Comparison of ENCODE assay signal across 8 cellular contexts in the genomic region with DNA sequence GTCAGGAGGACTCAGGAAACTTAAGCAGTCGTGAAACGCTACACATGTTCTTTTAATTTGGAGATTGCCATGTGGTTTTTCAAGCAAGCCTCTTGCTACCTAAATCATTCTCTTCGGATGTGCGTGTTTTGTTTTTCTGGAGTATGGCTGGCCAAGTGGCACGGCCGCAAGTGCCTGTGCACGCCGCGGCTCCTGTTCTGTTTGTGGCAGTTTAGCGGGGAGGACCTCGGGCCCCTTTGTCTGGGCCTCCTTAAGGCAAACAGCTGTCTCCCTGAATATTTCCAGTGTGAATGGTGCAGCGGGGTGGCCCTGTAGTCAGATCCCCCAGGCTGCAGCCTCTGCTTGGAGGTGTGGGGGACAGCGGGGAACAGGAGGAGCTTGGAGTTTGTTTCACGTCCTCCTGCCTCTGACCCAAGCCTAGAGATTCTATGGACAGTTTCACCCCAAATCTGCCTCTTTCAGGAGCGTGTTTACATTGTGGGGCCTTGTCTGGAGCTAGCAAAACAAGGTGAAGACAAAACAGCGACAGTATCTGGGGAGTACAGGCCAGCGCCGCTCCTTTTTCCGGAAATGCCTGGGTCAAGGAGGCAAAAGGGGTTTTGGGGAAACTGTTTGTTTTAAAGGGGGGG. TPM values are rescaled to one million over a fixed set of nuclear protein-coding genes. Genes with fewer than 3 reads are reported as not detected.
DNase-seq lines count a peak whose midpoint lies in the region; ATAC-seq, FAIRE-seq and TF ChIP-seq lines count a peak whose summit lies in the region.

No MANE protein-coding gene starts in this region.

- BruUV-seq in K562 (replicated peaks; lab: Mats Ljungman, UMichigan) = TSS peak; percentile 68
- BruUV-seq in HepG2 (replicated peaks; lab: Mats Ljungman, UMichigan) = TSS peak; percentile 54

- H3K27me3 ChIP-seq in CD8-positive, alpha-beta memory T cell (ENCODE audit: insufficient read depth, low read length, poor library complexity, severe bottlenecking) = no peaks in the 10 kb centered on the region
- H3K27me3 ChIP-seq in KMS-11 (ENCODE audit: insufficient read depth, low read depth) (no peaks in the 10 kb centered on the region), K562 (ENCODE audit: control insufficient read depth in 2 of 2, insufficient read depth in 2 of 2, low read length in 2 of 2) (no peaks in the 10 kb centered on the region), HepG2 (ENCODE audit: control insufficient read depth in 1 of 2, insufficient read depth in 2 of 2, low read length in 2 of 2) (no peaks in the 10 kb centered on the region; a peak in 1 of 5 replicates)

- no peaks in the 10 kb centered on the region for H3K36me3 Mint-ChIP-seq in CD8-positive, alpha-beta memory T cell
- H3K36me3 Mint-ChIP-seq in type B pancreatic cell = no peaks in the 10 kb centered on the region

- in situ Hi-C loops in K562 (cut with MboI) = no loop called here
- in situ Hi-C loops in HepG2 (cut with HindIII; ENCODE audit: extremely low pct_ligation_motif_present, low pct_unique_long_range_greater_than_20kb) = no loop called here

- H4K20me1 ChIP-seq in KMS-11 (ENCODE audit: insufficient read depth) (no peaks in the 10 kb centered on the region), K562 (replicated peaks; ENCODE audit: control insufficient read depth, insufficient read depth, low read length) (peaks cover 10% of the 10 kb centered on the region), HepG2 (ENCODE audit: insufficient read depth, low read length) (peaks cover 32% of the 10 kb centered on the region)

- intact Hi-C loops in K562 (cut with micrococcal nuclease) = no loop called here
- intact Hi-C loops in HepG2 (cut with micrococcal nuclease; ENCODE audit: unreplicated experiment) = loop anchor here (2.0 kb wide), 2 partner anchors 15 kb away; no protein-coding TSS in a partner anchor

- peaks cover 8 to 20% (median 10%) of the 10 kb centered on the region in 3 donors for H3K4me1 Mint-ChIP-seq in CD8-positive, alpha-beta memory T cell
- H3K4me1 Mint-ChIP-seq in type B pancreatic cell (ENCODE audit: unreplicated experiment) = peaks cover 40% of the 10 kb centered on the region

- POLR2A ChIA-PET in CD8-positive, alpha-beta memory T cell (lab: Charles Lee) = no interaction called here
- POLR2A ChIA-PET in K562 (lab: Yijun Ruan, JAX) (interaction anchor here (0.5 to 1.9 kb wide), 12 partner anchors 11 to 1650 kb away, joined by 3 to 14 read pairs (median 3); a partner anchor contains a TSS), HepG2 (lab: Yijun Ruan, JAX) (interaction anchor here (0.7 to 5.9 kb wide), 14 partner anchors 9 to 147 kb away, joined by 3 to 209 read pairs (median 10); a partner anchor contains a TSS)

- H3K79me2 ChIP-seq in KMS-11 (ENCODE audit: insufficient read depth, low read depth) (no peaks in the 10 kb centered on the region; the same call in 1 of the 2 replicates), K562 (ENCODE audit: control insufficient read depth, insufficient read depth, low read length) (peaks cover 58% of the 10 kb centered on the region), HepG2 (ENCODE audit: insufficient read depth, low read length) (peaks cover 56% of the 10 kb centered on the region)

- CTCF ChIA-PET in CD8-positive, alpha-beta memory T cell (lab: Charles Lee) = no interaction called here
- CTCF ChIA-PET in K562 (lab: Yijun Ruan, JAX; ENCODE audit: low intra/inter-chr PET ratio) (no interaction called here), HepG2 (lab: Yijun Ruan, JAX; ENCODE audit: low intra/inter-chr PET ratio, low total read pairs) (no interaction called here)

- peak overlapping the region; percentile 85 for H2AFZ ChIP-seq in KMS-11 (ENCODE audit: low read depth)
- peak overlapping the region; percentile 77 for H2AFZ ChIP-seq in K562 (ENCODE audit: low read depth, low read length)
- H2AFZ ChIP-seq in HepG2 (ENCODE audit: low read length) = no peak overlapping the region

- peaks cover 5% of the 10 kb centered on the region for H3K9me1 ChIP-seq in K562 (ENCODE audit: control insufficient read depth, insufficient read depth, low read length)

- H3K9ac ChIP-seq in KMS-11 = peak overlapping the region; percentile 80; the same call in 1 of the 2 replicates
- peak overlapping the region; percentile 78 to 98 for H3K9ac ChIP-seq in K562 (ENCODE audit: insufficient read depth in 1 of 2, low read depth in 2 of 2, low read length in 2 of 2)
- H3K9ac ChIP-seq in HepG2 (ENCODE audit: insufficient read depth, low read depth, low read length) = peak overlapping the region; percentile 96

- WGBS in K562 (ENCODE audit: insufficient coverage, low coverage, missing lambda C conversion rate) = 2% methylated on average over 19 of the region's 19 CpGs
- 3% methylated on average over 15 of the region's 19 CpGs for WGBS in HepG2 (ENCODE audit: low lambda C conversion rate)

- no peaks in the 10 kb centered on the region for H3K9me3 ChIP-seq in CD8-positive, alpha-beta memory T cell (ENCODE audit: low read length)
- H3K9me3 ChIP-seq in K562 (replicated peaks; ENCODE audit: control insufficient read depth, insufficient read depth, low read depth, low read length) (peaks cover 1% of the 10 kb centered on the region; the same call in 1 of the 2 replicates), HepG2 (ENCODE audit: low read length) (no peaks in the 10 kb centered on the region)

- H3K27me3 Mint-ChIP-seq in CD8-positive, alpha-beta memory T cell = peaks cover 6% of the 10 kb centered on the region in 2 donors
- no peaks in the 10 kb centered on the region for H3K27me3 Mint-ChIP-seq in type B pancreatic cell

- ATAC-seq in K562 (peak; percentile 68), HepG2 (no peak; the same call in 2 of the 3 replicates), GM21619 (IDR thresholded peaks at IDR 0.05; ENCODE audit: unreplicated experiment) (no peak)

- TF ChIP-seq RAD21 in K562 (CRISPR knock-in tag; conservative IDR thresholded peaks at IDR 0.05 in 1 of 2, IDR thresholded peaks at IDR 0.05 in 1 of 2) (no peak), HepG2 (CRISPR knock-in tag; IDR thresholded peaks at IDR 0.05) (no peak)

- no peaks in the 10 kb centered on the region for H3K9me3 Mint-ChIP-seq in CD8-positive, alpha-beta memory T cell
- no peaks in the 10 kb centered on the region for H3K9me3 Mint-ChIP-seq in type B pancreatic cell

- H3K4me3 Mint-ChIP-seq in CD8-positive, alpha-beta memory T cell = peak overlapping the region; percentile 77 to 88 (median 82)
- peak overlapping the region; percentile 96 for H3K4me3 Mint-ChIP-seq in type B pancreatic cell

- H3K4me1 ChIP-seq in CD8-positive, alpha-beta memory T cell (ENCODE audit: insufficient read depth, low read length) = peaks cover 11% of the 10 kb centered on the region
- peaks cover 22% of the 10 kb centered on the region for H3K4me1 ChIP-seq in KMS-11 (ENCODE audit: low read depth, poor library complexity, severe bottlenecking)
- H3K4me1 ChIP-seq in K562 (replicated peaks in 1 of 2; ENCODE audit: control insufficient read depth in 2 of 2, insufficient read depth in 2 of 2, low read length in 2 of 2) = peaks cover 12 to 49% of the 10 kb centered on the region in 2 experiments
- H3K4me1 ChIP-seq in HepG2 (ENCODE audit: insufficient read depth, low read length) = peaks cover 67% of the 10 kb centered on the region

- TF ChIP-seq POLR2A in K562 (conservative IDR thresholded peaks at IDR 0.05) (no peak), HepG2 (IDR thresholded peaks at IDR 0.05; ENCODE audit: insufficient read depth in 1 of 2, low read depth in 2 of 2, low read length in 2 of 2) (peak in 1 of 2 experiments; percentile 41; a peak in 1 of 4 replicates)

- DNase-seq in CD8-positive, alpha-beta memory T cell = peak in 1 of 5 donors; percentile 28
- peak in 3 of 4 experiments; percentile 27 to 71 (median 51) for DNase-seq in K562 (ENCODE audit: extremely low read depth in 1 of 4, low spot score in 3 of 4)
- DNase-seq in HepG2 (ENCODE audit: low spot score) = peak; percentile 43
- no peak for DNase-seq in type B pancreatic cell (ENCODE audit: extremely low spot score, unreplicated experiment)
- no peak for DNase-seq in activated gamma-delta T cell (lab: John Stamatoyannopoulos, UW)
- DNase-seq in NOMO-1 treated with dmso at 0.1 percent for 144 hours (lab: John Stamatoyannopoulos, UW; ENCODE audit: unreplicated experiment) = no peak

- peak overlapping the region; percentile 69 for H3K27ac ChIP-seq in CD8-positive, alpha-beta memory T cell (ENCODE audit: low read depth, low read length)
- H3K27ac ChIP-seq in KMS-11 (no peak overlapping the region), K562 (ENCODE audit: extremely low read depth, low read depth, low read length) (peak overlapping the region; percentile 90), HepG2 (ENCODE audit: extremely low read length, insufficient read depth, low read length) (peak overlapping the region; percentile 91)

- TF ChIP-seq EP300 in K562 (IDR thresholded peaks at IDR 0.05; ENCODE audit: low read length) = peak; percentile 42; the same call in 1 of the 2 replicates
- no peak for TF ChIP-seq EP300 in HepG2 (IDR thresholded peaks at IDR 0.05; ENCODE audit: low read depth in 2 of 2, low read length in 2 of 2)
- TF ChIP-seq EP300 in HepG2 (CRISPR knock-in tag; IDR thresholded peaks at IDR 0.05; ENCODE audit: borderline replicate concordance) = no peak

- TF ChIP-seq CTCF in KMS-11 (conservative IDR thresholded peaks at IDR 0.05; ENCODE audit: low read depth, low read length) = no peak
- no peak for TF ChIP-seq CTCF in K562 (IDR thresholded peaks at IDR 0.05 in 2 of 3, conservative IDR thresholded peaks at IDR 0.05 in 1 of 3; ENCODE audit: insufficient read depth in 2 of 3, low read depth in 1 of 3, low read length in 3 of 3)
- TF ChIP-seq CTCF in HepG2 (CRISPR knock-in tag; IDR thresholded peaks at IDR 0.05) = no peak
- no peak for TF ChIP-seq CTCF in type B pancreatic cell (conservative IDR thresholded peaks at IDR 0.05)

- H3K4me2 ChIP-seq in KMS-11 = peak overlapping the region; percentile 94
- H3K4me2 ChIP-seq in K562 (ENCODE audit: insufficient read depth, low read length) = peak overlapping the region; percentile 88
- peak overlapping the region; percentile 86 for H3K4me2 ChIP-seq in HepG2 (ENCODE audit: low read depth, low read length)

- FAIRE-seq in K562 (lab: Jason Lieb, UNC) = peak; percentile 84
- peak; percentile 8 for FAIRE-seq in HepG2 (lab: Jason Lieb, UNC)

- no peaks in the 10 kb centered on the region for H3K36me3 ChIP-seq in CD8-positive, alpha-beta memory T cell (ENCODE audit: insufficient read depth, low read length)
- H3K36me3 ChIP-seq in KMS-11 (ENCODE audit: insufficient read depth) (no peaks in the 10 kb centered on the region), K562 (ENCODE audit: control insufficient read depth, insufficient read depth, low read length) (no peaks in the 10 kb centered on the region), HepG2 (replicated peaks in 1 of 2; ENCODE audit: control insufficient read depth in 1 of 2, insufficient read depth in 2 of 2, low read length in 2 of 2) (no peaks in the 10 kb centered on the region)

- H3K4me3 ChIP-seq in CD8-positive, alpha-beta memory T cell (ENCODE audit: low read length) = peak overlapping the region; percentile 59
- H3K4me3 ChIP-seq in KMS-11 (IDR thresholded peaks at IDR 0.05; ENCODE audit: insufficient read depth, low read depth, low read length) = no peak overlapping the region
- peak overlapping the region; percentile 82 for H3K4me3 ChIP-seq in K562
- peak overlapping the region; percentile 89 to 98 (median 95) for H3K4me3 ChIP-seq in HepG2 (replicated peaks in 1 of 3; ENCODE audit: insufficient read depth in 1 of 3, low read depth in 2 of 3, low read length in 3 of 3)

- H3K27ac Mint-ChIP-seq in CD8-positive, alpha-beta memory T cell = peak overlapping the region in 3 of 8 donors; percentile 34 to 72 (median 47)
- peak overlapping the region; percentile 92 for H3K27ac Mint-ChIP-seq in type B pancreatic cell

RNA-seq across cellular contexts. Expression of a gene that starts 1.3 kb away (rescaled TPM):
- 1 to 10 TPM; 7.5 to 9.9 TPM for total RNA-seq in CD8-positive, alpha-beta memory T cell
- polyA plus RNA-seq in CD8-positive, alpha-beta memory T cell = 0.68 TPM
- total RNA-seq in K562 (2011; cell fraction: chromatin; rRNA removed; ENCODE audit: low replicate concordance) = 28.3 and 69.8 TPM in 2 replicates
- total RNA-seq in K562 (2011; cell fraction: nucleolus; rRNA removed) = 63.7 and 66.6 TPM in 2 replicates
- total RNA-seq in K562 (2011; cell fraction: nucleoplasm; rRNA removed) = 37.9 and 42.2 TPM in 2 replicates
- 14.9 and 23.8 TPM in 2 replicates for total RNA-seq in K562 (2014; rRNA removed)
- 2.1 and 3.1 TPM in 2 replicates for total RNA-seq in K562 (2014; rRNA removed; fragmentation: Illumina TruSeq; extraction: Trizol)
- total RNA-seq in K562 (2015; rRNA removed; fragmentation: Illumina TruSeq; extraction: Trizol) = 13.6 and 15.3 TPM in 2 replicates
- 43.1 and 44.2 TPM in 2 replicates for total RNA-seq in K562 (2021)
- polyA plus RNA-seq in K562 (2011; rRNA removed) = 5.1 and 11.0 TPM in 2 replicates
- 9.1 and 15.7 TPM in 2 replicates for polyA plus RNA-seq in K562 (2011; cell fraction: cytosol; rRNA removed)
- polyA plus RNA-seq in K562 (2011; cell fraction: nucleus; rRNA removed) = 16.9 and 36.4 TPM in 2 replicates
- 24.9 and 36.3 TPM in 2 replicates for polyA plus RNA-seq in K562 (2012)
- polyA plus RNA-seq in K562 (2014; fragmentation: Illumina TruSeq; extraction: Trizol) = 13.5 and 28.2 TPM in 2 replicates
- under 1 TPM; 0.48 to 0.63 TPM for polyA plus RNA-seq in K562 (2014; fragmentation: Nextera tagmentation; extraction: Ambion mirVana)
- 16.1 and 17.6 TPM in 2 replicates for polyA plus RNA-seq in K562 (2014; rRNA removed)
- polyA minus RNA-seq in K562 (2011; rRNA and poly(A)+ RNA removed) = 7.7 and 11.3 TPM in 2 replicates
- 21.3 and 34.5 TPM in 2 replicates for polyA minus RNA-seq in K562 (2011; cell fraction: cytosol; rRNA and poly(A)+ RNA removed)
- 24.4 and 27.9 TPM in 2 replicates for polyA minus RNA-seq in K562 (2011; cell fraction: nucleus; rRNA and poly(A)+ RNA removed)
- total RNA-seq in HepG2 (2016; rRNA removed; fragmentation: Illumina TruSeq; extraction: Trizol) = 23.6 and 40.4 TPM in 2 replicates
- 19.7 and 22.6 TPM in 2 replicates for total RNA-seq in HepG2 (2016; cell fraction: cytosol; rRNA removed; fragmentation: Illumina TruSeq; extraction: Trizol; ENCODE audit: low read depth)
- 17.6 and 41.1 TPM in 2 replicates for total RNA-seq in HepG2 (2016; cell fraction: insoluble cytoplasmic fraction; rRNA removed; fragmentation: Illumina TruSeq; extraction: Trizol)
- total RNA-seq in HepG2 (2016; cell fraction: membrane; rRNA removed; fragmentation: Illumina TruSeq; extraction: Trizol) = 27.9 and 29.7 TPM in 2 replicates
- total RNA-seq in HepG2 (2016; cell fraction: nucleus; rRNA removed; fragmentation: Illumina TruSeq; extraction: Trizol) = 50.9 and 60.6 TPM in 2 replicates
- 64.0 and 83.4 TPM in 2 replicates for polyA plus RNA-seq in HepG2 (2011; rRNA removed)
- polyA plus RNA-seq in HepG2 (2011; cell fraction: cytosol; rRNA removed) = 37.9 and 59.3 TPM in 2 replicates
- polyA plus RNA-seq in HepG2 (2011; cell fraction: nucleus; rRNA removed) = 131 and 158 TPM in 2 replicates
- 80.7 and 119 TPM in 2 replicates for polyA plus RNA-seq in HepG2 (2012)
- polyA plus RNA-seq in HepG2 (2016; cell fraction: cytosol; fragmentation: Illumina TruSeq; extraction: Trizol; ENCODE audit: low read depth) = 10.8 and 12.1 TPM in 2 replicates
- polyA plus RNA-seq in HepG2 (2016; cell fraction: insoluble cytoplasmic fraction; fragmentation: Illumina TruSeq; extraction: Trizol; ENCODE audit: low read depth) = 25.6 and 36.8 TPM in 2 replicates
- 20.7 and 25.9 TPM in 2 replicates for polyA plus RNA-seq in HepG2 (2016; cell fraction: membrane; fragmentation: Illumina TruSeq; extraction: Trizol; ENCODE audit: low read depth)
- 130 and 133 TPM in 2 replicates for polyA plus RNA-seq in HepG2 (2016; cell fraction: nucleus; fragmentation: Illumina TruSeq; extraction: Trizol; ENCODE audit: insufficient read depth, low read depth)
- 49.7 and 219 TPM in 2 replicates for polyA minus RNA-seq in HepG2 (2011; rRNA and poly(A)+ RNA removed; ENCODE audit: low replicate concordance)
- 75.4 and 75.5 TPM in 2 replicates for polyA minus RNA-seq in HepG2 (2011; cell fraction: cytosol; rRNA and poly(A)+ RNA removed)
- 58.3 and 59.0 TPM in 2 replicates for polyA minus RNA-seq in HepG2 (2011; cell fraction: nucleus; rRNA and poly(A)+ RNA removed)
- total RNA-seq in type B pancreatic cell (ENCODE audit: low replicate concordance) = 64.9 and 65.0 TPM in 2 replicates

RNA-seq across cellular contexts. Expression of a gene that starts 41.9 kb away (rescaled TPM):
- total RNA-seq in CD8-positive, alpha-beta memory T cell = 10 to 100 TPM; 46.9 to 49.8 TPM
- polyA plus RNA-seq in CD8-positive, alpha-beta memory T cell = 15.7 TPM
- 53.7 and 91.3 TPM in 2 replicates for total RNA-seq in K562 (2011; cell fraction: chromatin; rRNA removed; ENCODE audit: low replicate concordance)
- 78.4 and 79.7 TPM in 2 replicates for total RNA-seq in K562 (2011; cell fraction: nucleolus; rRNA removed)
- 73.5 and 93.0 TPM in 2 replicates for total RNA-seq in K562 (2011; cell fraction: nucleoplasm; rRNA removed)
- total RNA-seq in K562 (2014; rRNA removed) (50.5 and 57.6 TPM in 2 replicates), K562 (2014; rRNA removed; fragmentation: Illumina TruSeq; extraction: Trizol) (30.2 and 30.8 TPM in 2 replicates), K562 (2015; rRNA removed; fragmentation: Illumina TruSeq; extraction: Trizol) (31.7 and 32.5 TPM in 2 replicates), K562 (2021) (64.9 and 66.0 TPM in 2 replicates), HepG2 (2016; rRNA removed; fragmentation: Illumina TruSeq; extraction: Trizol) (50.8 and 55.5 TPM in 2 replicates), type B pancreatic cell (ENCODE audit: low replicate concordance) (45.4 and 46.4 TPM in 2 replicates)
- polyA plus RNA-seq in K562 (2011; rRNA removed) (23.6 and 34.9 TPM in 2 replicates), K562 (2014; fragmentation: Illumina TruSeq; extraction: Trizol) (47.0 and 49.5 TPM in 2 replicates), K562 (2014; fragmentation: Nextera tagmentation; extraction: Ambion mirVana) (1 to 10 TPM; 2.0 to 4.4 TPM), K562 (2014; rRNA removed) (52.5 and 65.2 TPM in 2 replicates), HepG2 (2011; rRNA removed) (52.9 and 62.4 TPM in 2 replicates)
- 42.1 and 76.0 TPM in 2 replicates for polyA plus RNA-seq in K562 (2011; cell fraction: cytosol; rRNA removed)
- 53.0 and 81.1 TPM in 2 replicates for polyA plus RNA-seq in K562 (2011; cell fraction: nucleus; rRNA removed)
- polyA plus RNA-seq in K562 (2012) = 38.0 and 127 TPM in 2 replicates
- polyA minus RNA-seq in K562 (2011; rRNA and poly(A)+ RNA removed) = 22.4 and 23.0 TPM in 2 replicates
- polyA minus RNA-seq in K562 (2011; cell fraction: cytosol; rRNA and poly(A)+ RNA removed) = 27.9 and 31.7 TPM in 2 replicates
- polyA minus RNA-seq in K562 (2011; cell fraction: nucleus; rRNA and poly(A)+ RNA removed) = 25.2 and 34.9 TPM in 2 replicates
- total RNA-seq in HepG2 (2016; cell fraction: cytosol; rRNA removed; fragmentation: Illumina TruSeq; extraction: Trizol; ENCODE audit: low read depth) = 110 and 141 TPM in 2 replicates
- total RNA-seq in HepG2 (2016; cell fraction: insoluble cytoplasmic fraction; rRNA removed; fragmentation: Illumina TruSeq; extraction: Trizol) = 53.9 and 57.2 TPM in 2 replicates
- total RNA-seq in HepG2 (2016; cell fraction: membrane; rRNA removed; fragmentation: Illumina TruSeq; extraction: Trizol) = 100.0 and 131 TPM in 2 replicates
- total RNA-seq in HepG2 (2016; cell fraction: nucleus; rRNA removed; fragmentation: Illumina TruSeq; extraction: Trizol) = 32.7 and 33.6 TPM in 2 replicates
- 58.4 and 70.2 TPM in 2 replicates for polyA plus RNA-seq in HepG2 (2011; cell fraction: cytosol; rRNA removed)
- polyA plus RNA-seq in HepG2 (2011; cell fraction: nucleus; rRNA removed) = 58.8 and 59.2 TPM in 2 replicates
- polyA plus RNA-seq in HepG2 (2012) = 50.8 and 63.8 TPM in 2 replicates
- 122 and 158 TPM in 2 replicates for polyA plus RNA-seq in HepG2 (2016; cell fraction: cytosol; fragmentation: Illumina TruSeq; extraction: Trizol; ENCODE audit: low read depth)
- 61.2 and 70.0 TPM in 2 replicates for polyA plus RNA-seq in HepG2 (2016; cell fraction: insoluble cytoplasmic fraction; fragmentation: Illumina TruSeq; extraction: Trizol; ENCODE audit: low read depth)
- polyA plus RNA-seq in HepG2 (2016; cell fraction: membrane; fragmentation: Illumina TruSeq; extraction: Trizol; ENCODE audit: low read depth) = 97.9 and 125 TPM in 2 replicates
- polyA plus RNA-seq in HepG2 (2016; cell fraction: nucleus; fragmentation: Illumina TruSeq; extraction: Trizol; ENCODE audit: insufficient read depth, low read depth) = 71.8 and 76.2 TPM in 2 replicates
- 53.9 and 60.5 TPM in 2 replicates for polyA minus RNA-seq in HepG2 (2011; rRNA and poly(A)+ RNA removed; ENCODE audit: low replicate concordance)
- polyA minus RNA-seq in HepG2 (2011; cell fraction: cytosol; rRNA and poly(A)+ RNA removed) = 26.4 and 31.4 TPM in 2 replicates
- 19.3 and 23.5 TPM in 2 replicates for polyA minus RNA-seq in HepG2 (2011; cell fraction: nucleus; rRNA and poly(A)+ RNA removed)

Comparison
In these comparisons a context has a peak if more than half of its experiments do, and no peak if none do; other contexts are left out.
1. DNase-seq: peak in K562 (3 of 4) and HepG2 (single experiment); none in type B pancreatic cell (single experiment), activated gamma-delta T cell (single experiment) and NOMO-1 treated with dmso at 0.1 percent for 144 hours (single experiment).
2. Peak in every context shown above with its lines, with median percentiles within 50 percentile points of each other: H3K4me2 ChIP-seq and H3K9ac ChIP-seq.